In the genomic region with DNA sequence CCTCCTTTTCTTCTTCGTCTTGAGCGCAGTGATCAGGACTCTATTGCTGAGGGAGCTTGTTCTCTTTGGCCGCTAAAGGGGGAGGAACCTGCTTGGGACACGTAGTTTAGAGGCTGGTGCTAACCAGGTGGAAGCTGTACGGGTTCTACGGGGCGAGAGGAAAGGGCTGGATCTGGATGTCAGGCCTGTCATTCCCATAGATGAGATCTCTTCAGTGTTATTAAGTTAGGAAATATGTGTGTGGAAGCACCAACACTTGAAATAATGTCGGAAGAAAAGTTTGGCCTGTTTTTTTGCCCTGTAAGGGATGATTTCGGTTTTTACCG, we compare ENCODE assay signal across 8 cellular contexts. TPM values are rescaled to one million over a fixed set of nuclear protein-coding genes. Genes with fewer than 3 reads are reported as not detected.
DNase-seq lines count a peak whose midpoint lies in the region; ATAC-seq and TF ChIP-seq lines count a peak whose summit lies in the region.

No MANE protein-coding gene starts in this region.

- H4K8ac ChIP-seq in H9 (replicated peaks; ENCODE audit: insufficient read length, low read depth, low read length) = no peak overlapping the region

- peaks cover 28 to 35% of the 10 kb centered on the region in 2 experiments for H3K4me1 Mint-ChIP-seq in H9

- H3K27ac Mint-ChIP-seq in H9 = peak overlapping the region; percentile 97 to 98 (median 98)

- peaks cover 9% of the 10 kb centered on the region for H3K23me2 ChIP-seq in H9 (ENCODE audit: insufficient read length, low read depth, low read length, poor library complexity, severe bottlenecking)

- no peak overlapping the region for H2BK20ac ChIP-seq in H9 (ENCODE audit: low read depth, low read length, poor library complexity, severe bottlenecking)

- no peak overlapping the region for H3K14ac ChIP-seq in H9 (ENCODE audit: insufficient read depth, low read length)

- peak overlapping the region; percentile 95 to 97 for H3K4me3 Mint-ChIP-seq in H9

- H4K91ac ChIP-seq in H9 (ENCODE audit: insufficient read length, low read depth, low read length) = no peak overlapping the region

- peak; percentile 71 for DNase-seq in activated effector memory CD4-positive, alpha-beta T cell treated with anti-CD3 and anti-CD28 coated beads, Interleukin-2, amount 50 U/mL, for 16 hours
- DNase-seq in activated effector memory CD4-positive, alpha-beta T cell treated with Interleukin-2 at 50 U/mL for 16 hours = no peak
- DNase-seq in H9 (no peak), Karpas-422 (peak; percentile 75), activated T-cell treated with anti-CD3 and anti-CD28 coated beads for 4 hours (peak; percentile 24), foreskin keratinocyte (peak; percentile 40 to 69), NCI-H446 treated with DMSO at 0.1 percent for 48 hours (lab: John Stamatoyannopoulos, UW) (no peak)

- no peak overlapping the region for H3K23ac ChIP-seq in H9 (ENCODE audit: insufficient read length, low read depth, low read length)

- no peak overlapping the region for H3T11ph ChIP-seq in H9 (ENCODE audit: low read length)

- H4K20me1 ChIP-seq in H9 (ENCODE audit: control insufficient read depth, insufficient read depth, insufficient read length) (no peaks in the 10 kb centered on the region), Karpas-422 (ENCODE audit: insufficient read depth, low read depth, low read length) (peaks cover 18% of the 10 kb centered on the region; the same call in 1 of the 2 replicates)

- no peak overlapping the region for H2BK12ac ChIP-seq in H9 (ENCODE audit: insufficient read length, low read depth, low read length)

- peak; percentile 57 for ATAC-seq in foreskin keratinocyte

- no peaks in the 10 kb centered on the region for H3K9me2 ChIP-seq in Karpas-422 (replicated peaks; ENCODE audit: insufficient read depth, low read length)

- peaks cover 0 to 4% of the 10 kb centered on the region in 2 experiments; a peak in 1 of 5 replicates for H3K9me3 Mint-ChIP-seq in H9

- peaks cover 2% of the 10 kb centered on the region for H3K79me1 ChIP-seq in H9 (ENCODE audit: insufficient read depth, low read depth, low read length, poor library complexity, severe bottlenecking)

- peaks cover 33% of the 10 kb centered on the region; the same call in 1 of the 2 replicates for H3K36me3 ChIP-seq in Karpas-422 (ENCODE audit: insufficient read depth, low read length)
- peaks cover 41% of the 10 kb centered on the region for H3K36me3 ChIP-seq in neuron (ENCODE audit: insufficient read depth, low read length)

- no peak overlapping the region for H2BK15ac ChIP-seq in H9 (ENCODE audit: low read depth, low read length)

- peaks cover 10% of the 10 kb centered on the region; the same call in 1 of the 2 replicates for H3K79me2 ChIP-seq in H9 (ENCODE audit: insufficient read depth, low read length)
- H3K79me2 ChIP-seq in Karpas-422 (ENCODE audit: low read length) = peaks cover 72% of the 10 kb centered on the region

- TF ChIP-seq CTCF in H9 (conservative IDR thresholded peaks at IDR 0.05) (no peak), foreskin keratinocyte (conservative IDR thresholded peaks at IDR 0.05) (no peak)

- H4K5ac ChIP-seq in H9 (ENCODE audit: insufficient read length, low read depth, low read length) = no peak overlapping the region

- H3K4me2 ChIP-seq in H9 (ENCODE audit: insufficient read depth, insufficient read length, low read length) (peak overlapping the region; percentile 89), Karpas-422 (ENCODE audit: low read depth, low read length, poor library complexity, severe bottlenecking) (peak overlapping the region; percentile 85)

- no peak overlapping the region for H2BK120ac ChIP-seq in H9 (ENCODE audit: low read depth, low read length, poor library complexity, severe bottlenecking)

- WGBS in H9 (ENCODE audit: extremely low coverage, insufficient read length, low lambda C conversion rate) = no CpG with 5 or more reads among the region's 10 CpGs

- no peak overlapping the region for H2BK5ac ChIP-seq in H9 (ENCODE audit: insufficient read length, low read length)

- H3K18ac ChIP-seq in H9 (ENCODE audit: insufficient read length, low read depth, low read length) = no peak overlapping the region

- H3K27me3 Mint-ChIP-seq in H9 (ENCODE audit: low read depth) = peaks cover 2% of the 10 kb centered on the region; the same call in 1 of the 2 replicates

- peak overlapping the region; percentile 95 for H3K9ac ChIP-seq in H9 (ENCODE audit: extremely low read depth, insufficient read length, low read length)
- peak overlapping the region; percentile 88 for H3K9ac ChIP-seq in Karpas-422 (ENCODE audit: low read length)

- H3K56ac ChIP-seq in H9 (ENCODE audit: insufficient read length, low read depth, low read length) = no peak overlapping the region

- H3K27me3 ChIP-seq in H9 (ENCODE audit: insufficient read depth, low read length) = no peaks in the 10 kb centered on the region
- no peaks in the 10 kb centered on the region for H3K27me3 ChIP-seq in Karpas-422 (ENCODE audit: low read length)
- H3K27me3 ChIP-seq in foreskin keratinocyte = no peaks in the 10 kb centered on the region
- H3K27me3 ChIP-seq in neuron (ENCODE audit: insufficient read depth, low read length) = no peaks in the 10 kb centered on the region

- H3K4me1 ChIP-seq in H9 (ENCODE audit: insufficient read depth, low read length) (no peaks in the 10 kb centered on the region), Karpas-422 (ENCODE audit: low read length) (peaks cover 36% of the 10 kb centered on the region), foreskin keratinocyte (no peaks in the 10 kb centered on the region), neuron (ENCODE audit: insufficient read depth, low read length) (peaks cover 35% of the 10 kb centered on the region)

- peak overlapping the region; percentile 1 for H3K27ac ChIP-seq in H9 (ENCODE audit: insufficient read length, low read depth, low read length)
- H3K27ac ChIP-seq in Karpas-422 (ENCODE audit: low read length) = peak overlapping the region; percentile 63; the same call in 1 of the 2 replicates
- H3K27ac ChIP-seq in foreskin keratinocyte = peak overlapping the region; percentile 91

- H3K9me3 ChIP-seq in H9 (ENCODE audit: control insufficient read depth, low read depth, low read length) (no peaks in the 10 kb centered on the region), Karpas-422 (ENCODE audit: low read length) (no peaks in the 10 kb centered on the region), neuron (ENCODE audit: low read length) (no peaks in the 10 kb centered on the region)

- no peak overlapping the region for H3K4ac ChIP-seq in H9 (ENCODE audit: low read depth, low read length)

- no peak overlapping the region for H2AK5ac ChIP-seq in H9 (ENCODE audit: insufficient read length, low read length)

- peaks cover 18 to 39% (median 30%) of the 10 kb centered on the region in 3 experiments for H3K36me3 Mint-ChIP-seq in H9 (ENCODE audit: insufficient read depth in 1 of 3, low read depth in 3 of 3)

- peak overlapping the region; percentile 3 for H2AFZ ChIP-seq in H9 (ENCODE audit: low read length)
- H2AFZ ChIP-seq in Karpas-422 (ENCODE audit: low read length) = peak overlapping the region; percentile 32; the same call in 1 of the 2 replicates
- peak overlapping the region; percentile 13 for H2AFZ ChIP-seq in neuron (ENCODE audit: low read depth, low read length)

- H3K4me3 ChIP-seq in Karpas-422 (ENCODE audit: low read length) = peak overlapping the region; percentile 77
- H3K4me3 ChIP-seq in neuron (ENCODE audit: low read length) = peak overlapping the region; percentile 66

RNA-seq across cellular contexts. Expression of gene SRP72, which starts 0.6 kb away (rescaled TPM):
- total RNA-seq in H9 (2021) (140 and 141 TPM in 2 replicates), foreskin keratinocyte (120 and 122 TPM in 2 replicates)
- total RNA-seq in Karpas-422 (2014; rRNA removed; shearing (Covaris generic); ENCODE audit: low replicate concordance) = 78.1 and 82.4 TPM in 2 replicates
- 61.9 and 68.4 TPM in 2 replicates for polyA plus RNA-seq in foreskin keratinocyte

RNA-seq across cellular contexts. Expression of gene PAICS, which starts 32.0 kb away (rescaled TPM):
- 391 and 392 TPM in 2 replicates for total RNA-seq in H9 (2021)
- total RNA-seq in Karpas-422 (2014; rRNA removed; shearing (Covaris generic); ENCODE audit: low replicate concordance) = 81.8 and 155 TPM in 2 replicates
- 141 and 157 TPM in 2 replicates for total RNA-seq in foreskin keratinocyte
- 99.2 and 131 TPM in 2 replicates for polyA plus RNA-seq in foreskin keratinocyte

RNA-seq across cellular contexts. Expression of gene PPAT, which starts 32.6 kb away (rescaled TPM):
- total RNA-seq in H9 (2021) (77.1 and 83.2 TPM in 2 replicates), foreskin keratinocyte (22.9 and 27.6 TPM in 2 replicates)
- 34.1 and 44.9 TPM in 2 replicates for total RNA-seq in Karpas-422 (2014; rRNA removed; shearing (Covaris generic); ENCODE audit: low replicate concordance)
- 7.0 and 9.7 TPM in 2 replicates for polyA plus RNA-seq in foreskin keratinocyte

RNA-seq across cellular contexts. Expression of gene ARL9, which starts 37.5 kb away (rescaled TPM):
- total RNA-seq in H9 (2021) (0.48 TPM in 1 of 2 replicates, not detected in the other), foreskin keratinocyte (0.60 and 0.75 TPM in 2 replicates)
- total RNA-seq in Karpas-422 (2014; rRNA removed; shearing (Covaris generic); ENCODE audit: low replicate concordance) = not detected in 2 replicates
- 0.94 and 1.5 TPM in 2 replicates for polyA plus RNA-seq in foreskin keratinocyte

Comparison
In these comparisons a context has a peak if more than half of its experiments do, and no peak if none do; other contexts are left out.
1. DNase-seq: peak in activated effector memory CD4-positive, alpha-beta T cell treated with anti-CD3 and anti-CD28 coated beads, Interleukin-2, amount 50 U/mL, for 16 hours (single experiment), Karpas-422 (single experiment), activated T-cell treated with anti-CD3 and anti-CD28 coated beads for 4 hours (single experiment) and foreskin keratinocyte (2 of 2); none in activated effector memory CD4-positive, alpha-beta T cell treated with Interleukin-2 at 50 U/mL for 16 hours (single experiment), H9 (single experiment) and NCI-H446 treated with DMSO at 0.1 percent for 48 hours (single experiment).
2. H3K27ac ChIP-seq: peak in every context shown above with its lines; median percentile 91 in foreskin keratinocyte; 63 in Karpas-422; 1 in H9.
3. Peak in every context shown above with its lines, with median percentiles within 50 percentile points of each other: H2AFZ ChIP-seq.